In genomic region chr19:29212614-29213573, GRCh38 we compare ENCODE assay signal across 1 cellular context.
TF ChIP-seq lines count a peak whose summit lies in the region.

UQCRFS1 (minus strand) TSS chr19:29213151; CDS start chr19:29213118, 33 bp downstream.

TF ChIP-seq in H1, 55 proteins besides CTCF, POLR2A, EP300 and RAD21:
- TF ChIP-seq, protein P1, sequence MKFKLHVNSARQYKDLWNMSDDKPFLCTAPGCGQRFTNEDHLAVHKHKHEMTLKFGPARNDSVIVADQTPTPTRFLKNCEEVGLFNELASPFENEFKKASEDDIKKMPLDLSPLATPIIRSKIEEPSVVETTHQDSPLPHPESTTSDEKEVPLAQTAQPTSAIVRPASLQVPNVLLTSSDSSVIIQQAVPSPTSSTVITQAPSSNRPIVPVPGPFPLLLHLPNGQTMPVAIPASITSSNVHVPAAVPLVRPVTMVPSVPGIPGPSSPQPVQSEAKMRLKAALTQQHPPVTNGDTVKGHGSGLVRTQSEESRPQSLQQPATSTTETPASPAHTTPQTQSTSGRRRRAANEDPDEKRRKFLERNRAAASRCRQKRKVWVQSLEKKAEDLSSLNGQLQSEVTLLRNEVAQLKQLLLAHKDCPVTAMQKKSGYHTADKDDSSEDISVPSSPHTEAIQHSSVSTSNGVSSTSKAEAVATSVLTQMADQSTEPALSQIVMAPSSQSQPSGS (IDR thresholded peaks at IDR 0.05; ENCODE audit: low read length) = no peak
- TF ChIP-seq BACH1 (IDR thresholded peaks at IDR 0.05; ENCODE audit: low read length) = no peak
- TF ChIP-seq CEBPB (IDR thresholded peaks at IDR 0.05; ENCODE audit: low read depth, low read length) = no peak
- TF ChIP-seq POU5F1 (IDR thresholded peaks at IDR 0.05; ENCODE audit: low read depth, low read length) = no peak
- peak; percentile 72 for TF ChIP-seq ASH2L (IDR thresholded peaks at IDR 0.05; ENCODE audit: low read length)
- TF ChIP-seq SIN3A (conservative IDR thresholded peaks at IDR 0.05 in 1 of 2, IDR thresholded peaks at IDR 0.05 in 1 of 2; ENCODE audit: low read depth in 1 of 2, low read length in 2 of 2) = no peak; a peak in 1 of 4 replicates
- TF ChIP-seq KDM1A (IDR thresholded peaks at IDR 0.05; ENCODE audit: borderline replicate concordance, low read length) = no peak
- TF ChIP-seq, protein P2, sequence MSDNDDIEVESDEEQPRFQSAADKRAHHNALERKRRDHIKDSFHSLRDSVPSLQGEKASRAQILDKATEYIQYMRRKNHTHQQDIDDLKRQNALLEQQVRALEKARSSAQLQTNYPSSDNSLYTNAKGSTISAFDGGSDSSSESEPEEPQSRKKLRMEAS (IDR thresholded peaks at IDR 0.05) = 0 out of 2 replicates have a peak, but pooled peaks have one; percentile 15
- no peak for TF ChIP-seq MAFK (IDR thresholded peaks at IDR 0.05; ENCODE audit: low read depth, low read length)
- no peak for TF ChIP-seq GTF2F1 (IDR thresholded peaks at IDR 0.05; ENCODE audit: borderline replicate concordance, low read depth, low read length)
- TF ChIP-seq RNF2 (IDR thresholded peaks at IDR 0.05; ENCODE audit: borderline replicate concordance, low read depth, low read length, missing control alignments, poor library complexity, severe bottlenecking) = no peak
- no peak; the same call in 1 of the 2 replicates for TF ChIP-seq BRCA1 (IDR thresholded peaks at IDR 0.05; ENCODE audit: low read depth, low read length)
- TF ChIP-seq, protein P3, sequence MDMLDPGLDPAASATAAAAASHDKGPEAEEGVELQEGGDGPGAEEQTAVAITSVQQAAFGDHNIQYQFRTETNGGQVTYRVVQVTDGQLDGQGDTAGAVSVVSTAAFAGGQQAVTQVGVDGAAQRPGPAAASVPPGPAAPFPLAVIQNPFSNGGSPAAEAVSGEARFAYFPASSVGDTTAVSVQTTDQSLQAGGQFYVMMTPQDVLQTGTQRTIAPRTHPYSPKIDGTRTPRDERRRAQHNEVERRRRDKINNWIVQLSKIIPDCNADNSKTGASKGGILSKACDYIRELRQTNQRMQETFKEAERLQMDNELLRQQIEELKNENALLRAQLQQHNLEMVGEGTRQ (IDR thresholded peaks at IDR 0.05; ENCODE audit: low read length) = no peak
- peak; percentile 47 for TF ChIP-seq SRF (IDR thresholded peaks at IDR 0.05; ENCODE audit: low read depth, low read length)
- TF ChIP-seq KDM5A (IDR thresholded peaks at IDR 0.05; ENCODE audit: low read length) = no peak
- TF ChIP-seq SUZ12 (IDR thresholded peaks at IDR 0.05; ENCODE audit: low read length) = no peak
- no peak for TF ChIP-seq CBX8 (IDR thresholded peaks at IDR 0.05; ENCODE audit: borderline replicate concordance, low read depth, low read length)
- TF ChIP-seq TAF1 (IDR thresholded peaks at IDR 0.05; ENCODE audit: low read depth, low read length) = peak; percentile 89
- TF ChIP-seq POLR2AphosphoS5 (IDR thresholded peaks at IDR 0.05; ENCODE audit: low read depth, low read length) = peak; percentile 87
- TF ChIP-seq RFX5 (IDR thresholded peaks at IDR 0.05; ENCODE audit: borderline replicate concordance, low read depth, low read length) = no peak
- TF ChIP-seq HDAC6 (IDR thresholded peaks at IDR 0.05; ENCODE audit: low read depth, low read length) = no peak
- no peak for TF ChIP-seq SP2 (IDR thresholded peaks at IDR 0.05; ENCODE audit: low read length)
- no peak for TF ChIP-seq CBX5 (IDR thresholded peaks at IDR 0.05; ENCODE audit: low read depth, low read length)
- TF ChIP-seq JUN (IDR thresholded peaks at IDR 0.05; ENCODE audit: low read depth, low read length) = no peak
- peak; percentile 74 for TF ChIP-seq NRF1 (IDR thresholded peaks at IDR 0.05; ENCODE audit: low read depth, low read length)
- TF ChIP-seq GABPA (IDR thresholded peaks at IDR 0.05; ENCODE audit: borderline replicate concordance, insufficient read depth, low read length) = no peak
- no peak for TF ChIP-seq RXRA (IDR thresholded peaks at IDR 0.05; ENCODE audit: insufficient read depth, low read depth, low read length)
- TF ChIP-seq KDM4A (IDR thresholded peaks at IDR 0.05; ENCODE audit: low read depth, low read length, severe bottlenecking) = peak; percentile 62
- TF ChIP-seq, protein P4, sequence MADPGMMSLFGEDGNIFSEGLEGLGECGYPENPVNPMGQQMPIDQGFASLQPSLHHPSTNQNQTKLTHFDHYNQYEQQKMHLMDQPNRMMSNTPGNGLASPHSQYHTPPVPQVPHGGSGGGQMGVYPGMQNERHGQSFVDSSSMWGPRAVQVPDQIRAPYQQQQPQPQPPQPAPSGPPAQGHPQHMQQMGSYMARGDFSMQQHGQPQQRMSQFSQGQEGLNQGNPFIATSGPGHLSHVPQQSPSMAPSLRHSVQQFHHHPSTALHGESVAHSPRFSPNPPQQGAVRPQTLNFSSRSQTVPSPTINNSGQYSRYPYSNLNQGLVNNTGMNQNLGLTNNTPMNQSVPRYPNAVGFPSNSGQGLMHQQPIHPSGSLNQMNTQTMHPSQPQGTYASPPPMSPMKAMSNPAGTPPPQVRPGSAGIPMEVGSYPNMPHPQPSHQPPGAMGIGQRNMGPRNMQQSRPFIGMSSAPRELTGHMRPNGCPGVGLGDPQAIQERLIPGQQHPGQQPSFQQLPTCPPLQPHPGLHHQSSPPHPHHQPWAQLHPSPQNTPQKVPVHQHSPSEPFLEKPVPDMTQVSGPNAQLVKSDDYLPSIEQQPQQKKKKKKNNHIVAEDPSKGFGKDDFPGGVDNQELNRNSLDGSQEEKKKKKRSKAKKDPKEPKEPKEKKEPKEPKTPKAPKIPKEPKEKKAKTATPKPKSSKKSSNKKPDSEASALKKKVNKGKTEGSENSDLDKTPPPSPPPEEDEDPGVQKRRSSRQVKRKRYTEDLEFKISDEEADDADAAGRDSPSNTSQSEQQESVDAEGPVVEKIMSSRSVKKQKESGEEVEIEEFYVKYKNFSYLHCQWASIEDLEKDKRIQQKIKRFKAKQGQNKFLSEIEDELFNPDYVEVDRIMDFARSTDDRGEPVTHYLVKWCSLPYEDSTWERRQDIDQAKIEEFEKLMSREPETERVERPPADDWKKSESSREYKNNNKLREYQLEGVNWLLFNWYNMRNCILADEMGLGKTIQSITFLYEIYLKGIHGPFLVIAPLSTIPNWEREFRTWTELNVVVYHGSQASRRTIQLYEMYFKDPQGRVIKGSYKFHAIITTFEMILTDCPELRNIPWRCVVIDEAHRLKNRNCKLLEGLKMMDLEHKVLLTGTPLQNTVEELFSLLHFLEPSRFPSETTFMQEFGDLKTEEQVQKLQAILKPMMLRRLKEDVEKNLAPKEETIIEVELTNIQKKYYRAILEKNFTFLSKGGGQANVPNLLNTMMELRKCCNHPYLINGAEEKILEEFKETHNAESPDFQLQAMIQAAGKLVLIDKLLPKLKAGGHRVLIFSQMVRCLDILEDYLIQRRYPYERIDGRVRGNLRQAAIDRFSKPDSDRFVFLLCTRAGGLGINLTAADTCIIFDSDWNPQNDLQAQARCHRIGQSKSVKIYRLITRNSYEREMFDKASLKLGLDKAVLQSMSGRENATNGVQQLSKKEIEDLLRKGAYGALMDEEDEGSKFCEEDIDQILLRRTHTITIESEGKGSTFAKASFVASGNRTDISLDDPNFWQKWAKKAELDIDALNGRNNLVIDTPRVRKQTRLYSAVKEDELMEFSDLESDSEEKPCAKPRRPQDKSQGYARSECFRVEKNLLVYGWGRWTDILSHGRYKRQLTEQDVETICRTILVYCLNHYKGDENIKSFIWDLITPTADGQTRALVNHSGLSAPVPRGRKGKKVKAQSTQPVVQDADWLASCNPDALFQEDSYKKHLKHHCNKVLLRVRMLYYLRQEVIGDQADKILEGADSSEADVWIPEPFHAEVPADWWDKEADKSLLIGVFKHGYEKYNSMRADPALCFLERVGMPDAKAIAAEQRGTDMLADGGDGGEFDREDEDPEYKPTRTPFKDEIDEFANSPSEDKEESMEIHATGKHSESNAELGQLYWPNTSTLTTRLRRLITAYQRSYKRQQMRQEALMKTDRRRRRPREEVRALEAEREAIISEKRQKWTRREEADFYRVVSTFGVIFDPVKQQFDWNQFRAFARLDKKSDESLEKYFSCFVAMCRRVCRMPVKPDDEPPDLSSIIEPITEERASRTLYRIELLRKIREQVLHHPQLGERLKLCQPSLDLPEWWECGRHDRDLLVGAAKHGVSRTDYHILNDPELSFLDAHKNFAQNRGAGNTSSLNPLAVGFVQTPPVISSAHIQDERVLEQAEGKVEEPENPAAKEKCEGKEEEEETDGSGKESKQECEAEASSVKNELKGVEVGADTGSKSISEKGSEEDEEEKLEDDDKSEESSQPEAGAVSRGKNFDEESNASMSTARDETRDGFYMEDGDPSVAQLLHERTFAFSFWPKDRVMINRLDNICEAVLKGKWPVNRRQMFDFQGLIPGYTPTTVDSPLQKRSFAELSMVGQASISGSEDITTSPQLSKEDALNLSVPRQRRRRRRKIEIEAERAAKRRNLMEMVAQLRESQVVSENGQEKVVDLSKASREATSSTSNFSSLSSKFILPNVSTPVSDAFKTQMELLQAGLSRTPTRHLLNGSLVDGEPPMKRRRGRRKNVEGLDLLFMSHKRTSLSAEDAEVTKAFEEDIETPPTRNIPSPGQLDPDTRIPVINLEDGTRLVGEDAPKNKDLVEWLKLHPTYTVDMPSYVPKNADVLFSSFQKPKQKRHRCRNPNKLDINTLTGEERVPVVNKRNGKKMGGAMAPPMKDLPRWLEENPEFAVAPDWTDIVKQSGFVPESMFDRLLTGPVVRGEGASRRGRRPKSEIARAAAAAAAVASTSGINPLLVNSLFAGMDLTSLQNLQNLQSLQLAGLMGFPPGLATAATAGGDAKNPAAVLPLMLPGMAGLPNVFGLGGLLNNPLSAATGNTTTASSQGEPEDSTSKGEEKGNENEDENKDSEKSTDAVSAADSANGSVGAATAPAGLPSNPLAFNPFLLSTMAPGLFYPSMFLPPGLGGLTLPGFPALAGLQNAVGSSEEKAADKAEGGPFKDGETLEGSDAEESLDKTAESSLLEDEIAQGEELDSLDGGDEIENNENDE (IDR thresholded peaks at IDR 0.05; ENCODE audit: insufficient replicate concordance, low read length) = no peak
- peak; percentile 78 for TF ChIP-seq PHF8 (conservative IDR thresholded peaks at IDR 0.05; ENCODE audit: low read depth, low read length)
- no peak for TF ChIP-seq EGR1 (IDR thresholded peaks at IDR 0.05; ENCODE audit: borderline replicate concordance, low read depth, low read length)
- TF ChIP-seq ATF3 (IDR thresholded peaks at IDR 0.05; ENCODE audit: insufficient read depth, low read depth, low read length) = peak; percentile 63; the same call in 1 of the 2 replicates
- TF ChIP-seq ZNF274 (IDR thresholded peaks at IDR 0.05; ENCODE audit: borderline replicate concordance, extremely low read depth, low read length) = no peak
- no peak for TF ChIP-seq SIX5 (IDR thresholded peaks at IDR 0.05; ENCODE audit: low read depth, low read length)
- TF ChIP-seq TCF12 (IDR thresholded peaks at IDR 0.05; ENCODE audit: low read depth, low read length) = no peak
- TF ChIP-seq SP1 (IDR thresholded peaks at IDR 0.05; ENCODE audit: low read depth, low read length) = no peak
- no peak for TF ChIP-seq SAP30 (IDR thresholded peaks at IDR 0.05; ENCODE audit: insufficient read depth, insufficient replicate concordance, low read length)
- peak; percentile 46; the same call in 1 of the 2 replicates for TF ChIP-seq TEAD4 (IDR thresholded peaks at IDR 0.05; ENCODE audit: low read depth, low read length)
- no peak for TF ChIP-seq EZH2 (IDR thresholded peaks at IDR 0.05; ENCODE audit: low read depth, low read length, severe bottlenecking)
- no peak for TF ChIP-seq JUND (IDR thresholded peaks at IDR 0.05; ENCODE audit: low read length)
- TF ChIP-seq RBBP5 (IDR thresholded peaks at IDR 0.05; ENCODE audit: borderline replicate concordance, low read depth, low read length) = peak; percentile 73; the same call in 1 of the 2 replicates
- 0 out of 2 replicates have a peak, but pooled peaks have one; percentile 36 for TF ChIP-seq SP4 (IDR thresholded peaks at IDR 0.05; ENCODE audit: low read length)
- TF ChIP-seq SIRT6 (IDR thresholded peaks at IDR 0.05; ENCODE audit: low read length) = no peak
- peak; percentile 85 for TF ChIP-seq YY1 (IDR thresholded peaks at IDR 0.05; ENCODE audit: low read depth, low read length)
- no peak for TF ChIP-seq BCL11A (IDR thresholded peaks at IDR 0.05; ENCODE audit: low read depth in 2 of 2, low read length in 2 of 2)
- TF ChIP-seq CREB1 (IDR thresholded peaks at IDR 0.05) = peak; percentile 94
- no peak for TF ChIP-seq NANOG (IDR thresholded peaks at IDR 0.05; ENCODE audit: insufficient read depth, low read depth, low read length, poor library complexity, severe bottlenecking)
- TF ChIP-seq CTBP2 (IDR thresholded peaks at IDR 0.05; ENCODE audit: borderline replicate concordance, insufficient read depth, insufficient read length, low read length) = no peak
- no peak for TF ChIP-seq CHD1 (IDR thresholded peaks at IDR 0.05; ENCODE audit: low read depth, low read length)
- TF ChIP-seq TBP (IDR thresholded peaks at IDR 0.05; ENCODE audit: low read depth, low read length) = peak; percentile 69; the same call in 1 of the 2 replicates
- TF ChIP-seq HDAC2 (IDR thresholded peaks at IDR 0.05; ENCODE audit: borderline replicate concordance in 1 of 2, low read depth in 2 of 2, low read length in 2 of 2) = no peak
- TF ChIP-seq, protein P5, sequence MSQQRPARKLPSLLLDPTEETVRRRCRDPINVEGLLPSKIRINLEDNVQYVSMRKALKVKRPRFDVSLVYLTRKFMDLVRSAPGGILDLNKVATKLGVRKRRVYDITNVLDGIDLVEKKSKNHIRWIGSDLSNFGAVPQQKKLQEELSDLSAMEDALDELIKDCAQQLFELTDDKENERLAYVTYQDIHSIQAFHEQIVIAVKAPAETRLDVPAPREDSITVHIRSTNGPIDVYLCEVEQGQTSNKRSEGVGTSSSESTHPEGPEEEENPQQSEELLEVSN (IDR thresholded peaks at IDR 0.05) = no peak
- no peak for TF ChIP-seq CHD2 (IDR thresholded peaks at IDR 0.05; ENCODE audit: low read length)
- TF ChIP-seq TAF7 (optimal IDR thresholded peaks at IDR 0.05; ENCODE audit: borderline replicate concordance, low read depth, low read length) = peak; percentile 21
- TF ChIP-seq FOSL1 (IDR thresholded peaks at IDR 0.05; ENCODE audit: insufficient read depth, low read depth, low read length) = no peak
TF ChIP-seq in H1: peak in this region for 16.
